8 cellular contexts compared by ENCODE assay signal in genomic region chr3:152202976-152203626, GRCh38.
DNase-seq lines count a peak whose midpoint lies in the region; ATAC-seq lines count a peak whose summit lies in the region.

No MANE protein-coding gene starts in this region.

- peak overlapping the region; percentile 71 for H3K9ac ChIP-seq in SK-N-MC (ENCODE audit: insufficient read length)

- no peaks in the 10 kb centered on the region for H3K9me3 ChIP-seq in SK-N-MC (ENCODE audit: low read depth, low read length)

- H3K36me3 ChIP-seq in SK-N-MC (ENCODE audit: insufficient read depth, low read length) = no peaks in the 10 kb centered on the region

- peak overlapping the region; percentile 65 for H3K4me3 ChIP-seq in SK-N-MC

- DNase-seq in CD1c-positive myeloid dendritic cell (ENCODE audit: extremely low spot score) (peak; percentile 29), SK-N-MC (ENCODE audit: low read depth, low spot score) (no peak), left lobe of liver (ENCODE audit: low spot score) (no peak), NCI-H2107 treated with DMSO at 0.1 percent for 48 hours (lab: John Stamatoyannopoulos, UW; ENCODE audit: unreplicated experiment) (no peak), C1 segment of cervical spinal cord (lab: John Stamatoyannopoulos, UW) (no peak)
- DNase-seq in stimulated activated CD4-positive, alpha-beta T cell treated with anti-CD3 and anti-CD28 coated beads, Interleukin-4, amount 100 ng/mL, for 24 hours = no peak
- no peak for DNase-seq in activated CD4-positive, alpha-beta T cell treated with anti-CD3 and anti-CD28 coated beads, Interleukin-2, amount 50 U/mL, for 48 hours

- ATAC-seq in GM21723 (IDR thresholded peaks at IDR 0.05; ENCODE audit: unreplicated experiment) (peak; percentile 34), left lobe of liver (peak; percentile 96)

- peak overlapping the region; percentile 88 for H3K27ac ChIP-seq in SK-N-MC
